8 cellular contexts compared by ENCODE assay signal in the genomic region with DNA sequence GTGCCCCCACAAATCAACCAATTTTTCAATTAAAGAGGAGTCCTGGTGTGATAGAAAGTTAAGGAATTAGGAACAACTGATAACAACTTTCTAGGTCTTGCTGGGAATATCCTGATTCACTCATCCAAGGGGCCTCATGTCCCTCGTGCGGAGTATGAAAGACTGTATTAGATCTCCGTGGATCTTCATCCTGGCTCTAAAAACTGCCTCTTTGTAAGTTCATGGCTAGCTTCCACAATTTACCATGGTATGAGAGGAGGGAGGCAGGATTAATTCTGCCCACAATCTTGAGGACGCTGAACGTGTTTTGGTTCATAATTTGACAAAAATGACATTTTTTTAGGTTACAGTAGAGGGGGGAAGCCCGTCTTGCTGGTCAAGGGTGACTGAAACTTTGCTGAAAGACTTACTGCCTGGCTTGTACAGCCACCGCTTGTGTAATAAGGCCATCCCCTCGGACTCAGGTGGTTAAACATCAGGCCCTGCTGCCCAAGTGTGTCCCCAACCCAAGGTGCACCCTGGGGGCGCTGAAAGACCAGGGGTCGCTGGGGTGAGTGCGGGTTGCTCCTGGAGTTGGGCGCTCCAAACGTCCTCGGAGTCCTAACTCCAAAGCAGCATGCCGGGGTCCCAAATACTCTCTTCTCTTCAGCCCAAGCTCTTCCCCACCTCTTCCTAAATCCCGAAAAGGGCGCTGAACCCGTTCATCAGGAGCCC. TPM values are rescaled to one million over a fixed set of nuclear protein-coding genes. Genes with fewer than 3 reads are reported as not detected.
DNase-seq lines count a peak whose midpoint lies in the region; ATAC-seq and TF ChIP-seq lines count a peak whose summit lies in the region.

No MANE protein-coding gene starts in this region.

- no peaks in the 10 kb centered on the region for H3K27me3 ChIP-seq in CD4-positive, CD25-positive, alpha-beta regulatory T cell (ENCODE audit: control insufficient read depth, insufficient read depth, low read length)
- H3K27me3 ChIP-seq in GM23338 (ENCODE audit: insufficient read depth), result no peaks in the 10 kb centered on the region
- H3K27me3 ChIP-seq in RWPE2 (ENCODE audit: insufficient read depth, poor library complexity, severe bottlenecking), result no peaks in the 10 kb centered on the region
- H3K27me3 ChIP-seq in body of pancreas, result no peaks in the 10 kb centered on the region
- H3K27me3 ChIP-seq in iPS-18a (ENCODE audit: control insufficient read depth, insufficient read depth, low read length), result peaks cover 8% of the 10 kb centered on the region
- no peaks in the 10 kb centered on the region for H3K27me3 ChIP-seq in gastrocnemius medialis

- no peaks in the 10 kb centered on the region for H3F3A ChIP-seq in GM23338 (replicated peaks; ENCODE audit: low read depth)

- H3K27ac Mint-ChIP-seq in CD4-positive, CD25-positive, alpha-beta regulatory T cell, result peak overlapping the region in 1 of 3 donors; percentile 83
- peak overlapping the region; percentile 83 for H3K27ac Mint-ChIP-seq in GM23338

- peak in 1 of 2 experiments; percentile 47; a peak in 2 of 4 replicates for TF ChIP-seq CTCF in GM23338 (conservative IDR thresholded peaks at IDR 0.05; ENCODE audit: low read depth in 2 of 2)
- TF ChIP-seq CTCF in RWPE2 (IDR thresholded peaks at IDR 0.05; ENCODE audit: poor library complexity, severe bottlenecking), result no peak
- TF ChIP-seq CTCF in body of pancreas (IDR thresholded peaks at IDR 0.05), result no peak
- no peak for TF ChIP-seq CTCF in gastrocnemius medialis (IDR thresholded peaks at IDR 0.05 in 4 of 5, conservative IDR thresholded peaks at IDR 0.05 in 1 of 5)

- no peaks in the 10 kb centered on the region for H3K9me3 Mint-ChIP-seq in CD4-positive, CD25-positive, alpha-beta regulatory T cell
- H3K9me3 Mint-ChIP-seq in GM23338, result no peaks in the 10 kb centered on the region

- peak overlapping the region; percentile 86 for H3K9ac ChIP-seq in iPS-18a (ENCODE audit: low read length)

- intact Hi-C loops in body of pancreas (cut with DNase I), result no loop called here
- intact Hi-C loops in gastrocnemius medialis (cut with DNase I; ENCODE audit: low total_unique reads), result loop anchor here (5.0 to 10.0 kb wide), 5 partner anchors 363 to 1460 kb away; a partner anchor contains a TSS

- peak overlapping the region; percentile 98 for H2AFZ ChIP-seq in GM23338

- in situ Hi-C loops in gastrocnemius medialis (cut with MboI; ENCODE audit: low sequenced_read_pairs in 4 of 4), result loop anchor here in 2 of 4 donors (10.0 kb wide), 2 partner anchors 73 to 467 kb away; no protein-coding TSS in a partner anchor

- peaks cover 4 to 37% (median 13%) of the 10 kb centered on the region in 4 donors for H3K4me1 Mint-ChIP-seq in CD4-positive, CD25-positive, alpha-beta regulatory T cell
- H3K4me1 Mint-ChIP-seq in GM23338, result peaks cover 5% of the 10 kb centered on the region

- peak overlapping the region; percentile 83 to 94 (median 90) for H3K4me3 Mint-ChIP-seq in CD4-positive, CD25-positive, alpha-beta regulatory T cell
- peak overlapping the region; percentile 87 for H3K4me3 Mint-ChIP-seq in GM23338

- H3K4me3 ChIP-seq in CD4-positive, CD25-positive, alpha-beta regulatory T cell (ENCODE audit: low read depth, low read length), result peak overlapping the region; percentile 73
- H3K4me3 ChIP-seq in GM23338, result peak overlapping the region; percentile 99
- H3K4me3 ChIP-seq in RWPE2 (ENCODE audit: severe bottlenecking), result peak overlapping the region; percentile 93
- peak overlapping the region; percentile 68 to 90 for H3K4me3 ChIP-seq in body of pancreas
- H3K4me3 ChIP-seq in iPS-18a (ENCODE audit: low read length), result peak overlapping the region; percentile 79
- H3K4me3 ChIP-seq in gastrocnemius medialis, result peak overlapping the region; percentile 73 to 99 (median 92)

- TF ChIP-seq POLR2A in body of pancreas (IDR thresholded peaks at IDR 0.05) (no peak), gastrocnemius medialis (IDR thresholded peaks at IDR 0.05) (no peak)

- peak overlapping the region; percentile 77 for H3K27ac ChIP-seq in CD4-positive, CD25-positive, alpha-beta regulatory T cell (ENCODE audit: insufficient read depth, low read length, poor library complexity, severe bottlenecking)
- H3K27ac ChIP-seq in GM23338 (ENCODE audit: low read depth), result peak overlapping the region; percentile 90
- peak overlapping the region; percentile 54 for H3K27ac ChIP-seq in RWPE2 (ENCODE audit: poor library complexity, severe bottlenecking)
- H3K27ac ChIP-seq in body of pancreas, result peak overlapping the region; percentile 82 to 95 (median 89)
- no peak overlapping the region for H3K27ac ChIP-seq in iPS-18a (ENCODE audit: low read length)
- H3K27ac ChIP-seq in gastrocnemius medialis, result peak overlapping the region; percentile 95 to 100 (median 97)

- ATAC-seq in CD4-positive, CD25-positive, alpha-beta regulatory T cell (ENCODE audit: low read depth in 2 of 2), result no peak
- ATAC-seq in GM23338 (peak; percentile 20), RWPE2 (ENCODE audit: low read depth) (no peak), body of pancreas (peak; percentile 0), gastrocnemius medialis (peak in 1 of 2 donors; percentile 12)

- H4K20me1 ChIP-seq in GM23338 (replicated peaks; ENCODE audit: insufficient read depth), result no peaks in the 10 kb centered on the region; the same call in none of the 2 replicates

- peaks cover 9% of the 10 kb centered on the region for H3K27me3 Mint-ChIP-seq in CD4-positive, CD25-positive, alpha-beta regulatory T cell
- peaks cover 3% of the 10 kb centered on the region for H3K27me3 Mint-ChIP-seq in GM23338 (ENCODE audit: insufficient read depth, low read depth, poor library complexity)

- no peaks in the 10 kb centered on the region for H3K36me3 ChIP-seq in CD4-positive, CD25-positive, alpha-beta regulatory T cell (ENCODE audit: control insufficient read depth, insufficient read depth, low read length)
- H3K36me3 ChIP-seq in GM23338 (ENCODE audit: insufficient read depth) (no peaks in the 10 kb centered on the region), RWPE2 (ENCODE audit: low read depth) (peaks cover 13% of the 10 kb centered on the region), body of pancreas (replicated peaks in 1 of 2; ENCODE audit: insufficient read depth in 1 of 2, low read depth in 2 of 2) (no peaks in the 10 kb centered on the region), iPS-18a (ENCODE audit: control insufficient read depth, low read depth, low read length) (no peaks in the 10 kb centered on the region), gastrocnemius medialis (no peaks in the 10 kb centered on the region)

- DNase-seq in CD4-positive, CD25-positive, alpha-beta regulatory T cell, result peak; percentile 2 to 34 (median 9)
- peak; percentile 61 for DNase-seq in GM23338 (ENCODE audit: low spot score)
- DNase-seq in RWPE2 (ENCODE audit: low spot score), result no peak
- peak in 3 of 4 donors; percentile 34 to 46 (median 35) for DNase-seq in body of pancreas
- peak; percentile 22 to 26 for DNase-seq in gastrocnemius medialis
- no peak for DNase-seq in NCI-H1436 (lab: John Stamatoyannopoulos, UW)
- DNase-seq in SIG-M5 treated with dmso at 0.1 percent for 504 hours (lab: John Stamatoyannopoulos, UW; ENCODE audit: unreplicated experiment), result no peak

- H3K36me3 Mint-ChIP-seq in CD4-positive, CD25-positive, alpha-beta regulatory T cell, result no peaks in the 10 kb centered on the region
- H3K36me3 Mint-ChIP-seq in GM23338 (ENCODE audit: low read depth), result no peaks in the 10 kb centered on the region; the same call in 2 of the 3 replicates

- H3K4me1 ChIP-seq in CD4-positive, CD25-positive, alpha-beta regulatory T cell (ENCODE audit: control insufficient read depth, insufficient read depth, low read length, poor library complexity, severe bottlenecking), result peaks cover 13% of the 10 kb centered on the region
- H3K4me1 ChIP-seq in GM23338 (ENCODE audit: insufficient read depth) (0 out of 2 replicates have a peak, but pooled peaks cover 5% of the 10 kb centered on the region), RWPE2 (ENCODE audit: insufficient read depth, poor library complexity, severe bottlenecking) (no peaks in the 10 kb centered on the region), body of pancreas (peaks cover 21% of the 10 kb centered on the region), iPS-18a (ENCODE audit: control insufficient read depth, low read depth, low read length) (no peaks in the 10 kb centered on the region), gastrocnemius medialis (peaks cover 11 to 14% of the 10 kb centered on the region in 2 donors)

- WGBS in body of pancreas, 2 donors, result 3 to 6% methylated on average over 18 of the region's 18 CpGs

- H3K79me2 ChIP-seq in GM23338 (replicated peaks; ENCODE audit: insufficient read depth), result peaks cover 29% of the 10 kb centered on the region

- H3K9me3 ChIP-seq in CD4-positive, CD25-positive, alpha-beta regulatory T cell (ENCODE audit: control insufficient read depth in 2 of 2, low read length in 2 of 2), result no peaks in the 10 kb centered on the region
- no peaks in the 10 kb centered on the region for H3K9me3 ChIP-seq in RWPE2 (ENCODE audit: severe bottlenecking)
- H3K9me3 ChIP-seq in body of pancreas, result no peaks in the 10 kb centered on the region
- no peaks in the 10 kb centered on the region for H3K9me3 ChIP-seq in iPS-18a (ENCODE audit: control insufficient read depth, low read depth, low read length)
- H3K9me3 ChIP-seq in gastrocnemius medialis, result no peaks in the 10 kb centered on the region

- no peaks in the 10 kb centered on the region for H3K9me2 ChIP-seq in GM23338 (ENCODE audit: insufficient read depth)

- H3K4me2 ChIP-seq in GM23338, result peak overlapping the region; percentile 88

TF ChIP-seq in GM23338, 12 proteins besides CTCF, POLR2A, EP300 and RAD21 (continues in another document):
- TF ChIP-seq, protein P1, sequence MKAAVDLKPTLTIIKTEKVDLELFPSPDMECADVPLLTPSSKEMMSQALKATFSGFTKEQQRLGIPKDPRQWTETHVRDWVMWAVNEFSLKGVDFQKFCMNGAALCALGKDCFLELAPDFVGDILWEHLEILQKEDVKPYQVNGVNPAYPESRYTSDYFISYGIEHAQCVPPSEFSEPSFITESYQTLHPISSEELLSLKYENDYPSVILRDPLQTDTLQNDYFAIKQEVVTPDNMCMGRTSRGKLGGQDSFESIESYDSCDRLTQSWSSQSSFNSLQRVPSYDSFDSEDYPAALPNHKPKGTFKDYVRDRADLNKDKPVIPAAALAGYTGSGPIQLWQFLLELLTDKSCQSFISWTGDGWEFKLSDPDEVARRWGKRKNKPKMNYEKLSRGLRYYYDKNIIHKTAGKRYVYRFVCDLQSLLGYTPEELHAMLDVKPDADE (IDR thresholded peaks at IDR 0.05), result no peak
- TF ChIP-seq STAT1 (IDR thresholded peaks at IDR 0.05; ENCODE audit: unreplicated experiment), result no peak
- no peak for TF ChIP-seq JUNB (IDR thresholded peaks at IDR 0.05; ENCODE audit: unreplicated experiment)
- TF ChIP-seq POLR2AphosphoS5 (IDR thresholded peaks at IDR 0.05; ENCODE audit: low read depth), result no peak

RNA-seq across cellular contexts. Expression of a gene that starts 0.8 kb away (rescaled TPM):
- total RNA-seq in CD4-positive, CD25-positive, alpha-beta regulatory T cell, result 6.1 TPM
- 10 to 100 TPM; 24.8 to 33.0 (median 28.4) TPM for polyA plus RNA-seq in CD4-positive, CD25-positive, alpha-beta regulatory T cell
- 51.0 and 57.0 TPM in 2 replicates for total RNA-seq in GM23338 (2014; rRNA removed; shearing (Covaris generic))
- polyA plus RNA-seq in GM23338 (2016; fragmentation: Nextera tagmentation; extraction: Ambion mirVana), result 29.0 and 31.3 TPM in 2 replicates
- total RNA-seq in body of pancreas (10 to 100 TPM; 22.1 to 31.0 TPM), gastrocnemius medialis (10 to 100 TPM; 42.2 to 56.4 (median 49.0) TPM)

Comparison
In these comparisons a context has a peak if more than half of its experiments do, and no peak if none do; other contexts are left out.
1. ATAC-seq: peak in GM23338 (single experiment) and body of pancreas (single experiment); none in CD4-positive, CD25-positive, alpha-beta regulatory T cell (0 of 2) and RWPE2 (single experiment).
2. DNase-seq: peak in CD4-positive, CD25-positive, alpha-beta regulatory T cell (3 of 3), GM23338 (single experiment), body of pancreas (3 of 4) and gastrocnemius medialis (2 of 2); none in RWPE2 (single experiment), NCI-H1436 (single experiment) and SIG-M5 treated with dmso at 0.1 percent for 504 hours (single experiment).
3. Peak in every context shown above with its lines, with median percentiles within 50 percentile points of each other: H3K4me3 ChIP-seq.